18 cellular contexts compared by ENCODE assay signal in the genomic region with DNA sequence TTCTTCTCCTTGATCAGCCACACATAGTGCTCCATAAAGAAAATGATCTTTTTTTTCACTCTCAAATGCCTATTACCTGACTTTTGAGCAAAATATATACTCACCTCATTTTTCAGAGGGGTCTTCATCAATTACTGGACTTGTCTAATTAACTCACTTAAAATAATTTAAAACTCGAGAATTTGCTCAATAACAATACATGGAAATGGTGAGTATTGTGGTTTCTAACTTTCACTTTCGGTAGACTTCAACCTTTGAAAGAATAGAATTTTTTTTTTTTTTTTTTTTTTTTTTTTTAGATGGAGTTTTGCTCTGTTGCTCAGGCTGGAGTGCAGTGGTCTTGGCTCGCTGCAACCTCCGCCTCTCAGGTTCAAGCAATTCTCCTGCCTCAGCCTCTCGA. TPM values are rescaled to one million over a fixed set of nuclear protein-coding genes. Genes with fewer than 3 reads are reported as not detected.
A peak's percentile ranks its signal among the peaks of the same experiment; 100 is the strongest.
DNase-seq lines count a peak whose midpoint lies in the region; ATAC-seq and TF ChIP-seq lines count a peak whose summit lies in the region.
"Had no signal": no experiment of that assay in that cellular context is flagged by ENCODE, and none has a peak within 500 bp of the region (broad histone marks: within the 10 kb centered on the region; RNA-seq: fewer than 3 reads in every experiment).

No MANE protein-coding gene starts in this region.

- TF ChIP-seq EP300 in esophagus muscularis mucosa (IDR thresholded peaks at IDR 0.05): no peak

- no peaks in the 10 kb centered on the region for H3K27me3 ChIP-seq in esophagus muscularis mucosa
- H3K27me3 ChIP-seq: BLaER1 had no signal

- no peak overlapping the region for H3K27ac ChIP-seq in esophagus muscularis mucosa (replicated peaks in 1 of 4)
- H3K27ac ChIP-seq: BLaER1, GM23248 had no signal

- no peak for TF ChIP-seq CTCF in esophagus muscularis mucosa (IDR thresholded peaks at IDR 0.05)

- peak overlapping the region; percentile 86 for H3K27ac Mint-ChIP-seq in activated CD4-positive, alpha-beta T cell treated with anti-CD3 and anti-CD28 coated beads, Interleukin-2, amount 10 ng/mL, durations not matched to agents 7 days and 5 days
- peak overlapping the region; percentile 80 for H3K27ac Mint-ChIP-seq in activated naive CD8-positive, alpha-beta T cell treated with anti-CD3 and anti-CD28 coated beads, Interleukin-2, amount 10 ng/mL, durations not matched to agents 7 days and 5 days
- no peak overlapping the region for H3K27ac Mint-ChIP-seq in activated naive CD8-positive, alpha-beta T cell treated with anti-CD3 and anti-CD28 coated beads for 36 hours
- H3K27ac Mint-ChIP-seq: CD14-positive monocyte had no signal

- no peaks in the 10 kb centered on the region for H3K36me3 ChIP-seq in esophagus muscularis mucosa
- H3K36me3 ChIP-seq: BLaER1, HAP-1 had no signal

- POLR2A ChIA-PET in activated CD4-positive, alpha-beta T cell treated with anti-CD3 and anti-CD28 coated beads, Interleukin-2, amount 10 ng/mL, durations not matched to agents 7 days and 5 days (lab: Charles Lee): no interaction called here
- POLR2A ChIA-PET in activated naive CD8-positive, alpha-beta T cell treated with anti-CD3 and anti-CD28 coated beads, Interleukin-2, amount 10 ng/mL, durations not matched to agents 7 days and 5 days (lab: Charles Lee): no interaction called here

- H3K4me1 Mint-ChIP-seq in activated CD4-positive, alpha-beta T cell treated with anti-CD3 and anti-CD28 coated beads, Interleukin-2, amount 10 ng/mL, durations not matched to agents 7 days and 5 days: peaks cover 26% of the 10 kb centered on the region
- peaks cover 20% of the 10 kb centered on the region for H3K4me1 Mint-ChIP-seq in activated naive CD8-positive, alpha-beta T cell treated with anti-CD3 and anti-CD28 coated beads, Interleukin-2, amount 10 ng/mL, durations not matched to agents 7 days and 5 days
- H3K4me1 Mint-ChIP-seq in activated naive CD8-positive, alpha-beta T cell treated with anti-CD3 and anti-CD28 coated beads for 36 hours: peaks cover 3% of the 10 kb centered on the region
- H3K4me1 Mint-ChIP-seq: CD14-positive monocyte had no signal

- no peaks in the 10 kb centered on the region for H3K4me1 ChIP-seq in esophagus muscularis mucosa
- H3K4me1 ChIP-seq: BLaER1, HAP-1 had no signal

- no peak for TF ChIP-seq POLR2A in esophagus muscularis mucosa (IDR thresholded peaks at IDR 0.05; ENCODE audit: low read depth)

- intact Hi-C loops in esophagus muscularis mucosa (cut with DNase I): no loop called here

- WGBS in esophagus muscularis mucosa: 78% methylated on average over 5 of the region's 5 CpGs

- no peaks in the 10 kb centered on the region for H3K36me3 Mint-ChIP-seq in activated CD4-positive, alpha-beta T cell treated with anti-CD3 and anti-CD28 coated beads, Interleukin-2, amount 10 ng/mL, durations not matched to agents 7 days and 5 days (ENCODE audit: low read depth)
- H3K36me3 Mint-ChIP-seq in activated naive CD8-positive, alpha-beta T cell treated with anti-CD3 and anti-CD28 coated beads, Interleukin-2, amount 10 ng/mL, durations not matched to agents 7 days and 5 days: peaks cover 5% of the 10 kb centered on the region
- H3K36me3 Mint-ChIP-seq in activated naive CD8-positive, alpha-beta T cell treated with anti-CD3 and anti-CD28 coated beads for 36 hours: no peaks in the 10 kb centered on the region
- H3K36me3 Mint-ChIP-seq: CD14-positive monocyte; CD4-positive, alpha-beta memory T cell had no signal

- H3K4me3 ChIP-seq in esophagus muscularis mucosa: no peak overlapping the region
- H3K4me3 ChIP-seq: BLaER1, GM23248, HAP-1 had no signal

- CTCF ChIA-PET in activated CD4-positive, alpha-beta T cell treated with anti-CD3 and anti-CD28 coated beads, Interleukin-2, amount 10 ng/mL, durations not matched to agents 7 days and 5 days (lab: Charles Lee): interaction anchor here (0.7 kb wide), 1 partner anchor 147 kb away, joined by 9 read pairs; no protein-coding TSS in a partner anchor

- H3K27me3 Mint-ChIP-seq in activated CD4-positive, alpha-beta T cell treated with anti-CD3 and anti-CD28 coated beads, Interleukin-2, amount 10 ng/mL, durations not matched to agents 7 days and 5 days: peaks cover 28% of the 10 kb centered on the region
- H3K27me3 Mint-ChIP-seq in activated naive CD8-positive, alpha-beta T cell treated with anti-CD3 and anti-CD28 coated beads, Interleukin-2, amount 10 ng/mL, durations not matched to agents 7 days and 5 days: peaks cover 32% of the 10 kb centered on the region
- H3K27me3 Mint-ChIP-seq in activated naive CD8-positive, alpha-beta T cell treated with anti-CD3 and anti-CD28 coated beads for 36 hours: no peaks in the 10 kb centered on the region

- no peaks in the 10 kb centered on the region for H3K9me3 ChIP-seq in esophagus muscularis mucosa
- H3K9me3 ChIP-seq: BLaER1, HAP-1 had no signal

- H3K4me3 Mint-ChIP-seq in activated CD4-positive, alpha-beta T cell treated with anti-CD3 and anti-CD28 coated beads, Interleukin-2, amount 10 ng/mL, durations not matched to agents 7 days and 5 days: no peak overlapping the region
- H3K4me3 Mint-ChIP-seq in activated naive CD8-positive, alpha-beta T cell treated with anti-CD3 and anti-CD28 coated beads, Interleukin-2, amount 10 ng/mL, durations not matched to agents 7 days and 5 days: peak overlapping the region; percentile 62
- H3K4me3 Mint-ChIP-seq in activated naive CD8-positive, alpha-beta T cell treated with anti-CD3 and anti-CD28 coated beads for 36 hours: no peak overlapping the region
- H3K4me3 Mint-ChIP-seq: CD14-positive monocyte; CD4-positive, alpha-beta memory T cell had no signal

- H3K9me3 Mint-ChIP-seq in activated CD4-positive, alpha-beta T cell treated with anti-CD3 and anti-CD28 coated beads, Interleukin-2, amount 10 ng/mL, durations not matched to agents 7 days and 5 days: no peaks in the 10 kb centered on the region
- no peaks in the 10 kb centered on the region for H3K9me3 Mint-ChIP-seq in activated naive CD8-positive, alpha-beta T cell treated with anti-CD3 and anti-CD28 coated beads, Interleukin-2, amount 10 ng/mL, durations not matched to agents 7 days and 5 days
- no peaks in the 10 kb centered on the region for H3K9me3 Mint-ChIP-seq in activated naive CD8-positive, alpha-beta T cell treated with anti-CD3 and anti-CD28 coated beads for 36 hours
- H3K9me3 Mint-ChIP-seq: CD4-positive, alpha-beta memory T cell had no signal

- no peak for DNase-seq in activated CD4-positive, alpha-beta T cell treated with anti-CD3 and anti-CD28 coated beads, Interleukin-2, amount 10 ng/mL, durations not matched to agents 7 days and 5 days
- DNase-seq in activated CD4-positive, alpha-beta T cell treated with anti-CD3 and anti-CD28 coated beads for 4 hours: no peak
- DNase-seq in activated naive CD8-positive, alpha-beta T cell treated with anti-CD3 and anti-CD28 coated beads, Interleukin-2, amount 10 ng/mL, durations not matched to agents 7 days and 5 days: no peak
- DNase-seq in activated naive CD8-positive, alpha-beta T cell treated with anti-CD3 and anti-CD28 coated beads for 36 hours: no peak
- DNase-seq in OCI-M1 (lab: John Stamatoyannopoulos, UW) (peak; percentile 59), esophagus muscularis mucosa (ENCODE audit: extremely low spot score) (peak; percentile 45)
- no peak for DNase-seq in activated effector memory CD4-positive, alpha-beta T cell treated with Interleukin-2 at 50 U/mL for 16 hours
- DNase-seq in activated CD4-positive, CD25-positive, alpha-beta regulatory T cell (lab: John Stamatoyannopoulos, UW): no peak
- DNase-seq: 8988T; CD4-positive, alpha-beta memory T cell; DMS153; DMS79; GDM1; GM23248; IMR-90 had no signal

- ATAC-seq in activated naive CD8-positive, alpha-beta T cell treated with anti-CD3 and anti-CD28 coated beads, Interleukin-2, amount 10 ng/mL, durations not matched to agents 7 days and 5 days (ENCODE audit: low read depth): no peak

RNA-seq across cellular contexts. Expression of a gene that starts 17.7 kb away (rescaled TPM):
- 1 to 10 TPM; 1.2 to 1.8 TPM for total RNA-seq in activated CD4-positive, alpha-beta T cell treated with anti-CD3 and anti-CD28 coated beads, Interleukin-2, amount 10 ng/mL, durations not matched to agents 7 days and 5 days
- total RNA-seq in activated naive CD8-positive, alpha-beta T cell treated with anti-CD3 and anti-CD28 coated beads, Interleukin-2, amount 10 ng/mL, durations not matched to agents 7 days and 5 days: under 1 TPM; 0.39 to 0.91 TPM
- not detected for total RNA-seq in activated naive CD8-positive, alpha-beta T cell treated with anti-CD3 and anti-CD28 coated beads for 36 hours
- total RNA-seq in esophagus muscularis mucosa: 1 to 10 TPM in 3 of 4 donors, under 1 TPM in 1; under 0.01 to 6.1 (median 2.8) TPM

Comparison
In these comparisons a context has a peak if more than half of its experiments do, and no peak if none do; other contexts are left out.
1. DNase-seq: peak in OCI-M1 (single experiment) and esophagus muscularis mucosa (single experiment); none in activated CD4-positive, alpha-beta T cell treated with anti-CD3 and anti-CD28 coated beads, Interleukin-2, amount 10 ng/mL, durations not matched to agents 7 days and 5 days (single experiment), activated CD4-positive, alpha-beta T cell treated with anti-CD3 and anti-CD28 coated beads for 4 hours (0 of 2), activated naive CD8-positive, alpha-beta T cell treated with anti-CD3 and anti-CD28 coated beads, Interleukin-2, amount 10 ng/mL, durations not matched to agents 7 days and 5 days (single experiment), activated naive CD8-positive, alpha-beta T cell treated with anti-CD3 and anti-CD28 coated beads for 36 hours (single experiment), activated effector memory CD4-positive, alpha-beta T cell treated with Interleukin-2 at 50 U/mL for 16 hours (single experiment) and activated CD4-positive, CD25-positive, alpha-beta regulatory T cell (0 of 4).